ENCODE assay signal across 1 cellular context in genomic region chr15:49327927-49328326, GRCh38.
TF ChIP-seq lines count a peak whose summit lies in the region.

No MANE protein-coding gene starts in this region.

TF ChIP-seq in GM23338, 12 proteins besides CTCF, POLR2A, EP300 and RAD21 (continued from another document):
- TF ChIP-seq REST (IDR thresholded peaks at IDR 0.05; ENCODE audit: unreplicated experiment) (no peak), ZNF462 (CRISPR knock-in tag; IDR thresholded peaks at IDR 0.05) (no peak), ZNF331 (CRISPR knock-in tag; IDR thresholded peaks at IDR 0.05; ENCODE audit: low read depth) (no peak)
